ENCODE assay signal across 12 cellular contexts in genomic region chr12:128266559-128267245, GRCh38. TPM values are rescaled to one million over a fixed set of nuclear protein-coding genes. Genes with fewer than 3 reads are reported as not detected.
DNase-seq lines count a peak whose midpoint lies in the region; TF ChIP-seq lines count a peak whose summit lies in the region.
"Had no signal": no experiment of that assay in that cellular context is flagged by ENCODE, and none has a peak within 500 bp of the region (broad histone marks: within the 10 kb centered on the region; RNA-seq: fewer than 3 reads in every experiment).

Gene TMEM132C (plus strand): TSS chr12:128267170. CDS start chr12:128267403, 233 bp downstream.

- 17% methylated on average over 37 of the region's 73 CpGs; no CpG with 5 or more reads in 1 of the 2 donors for WGBS in transverse colon (ENCODE audit: low coverage in 1 of 2), 2 donors

- peaks cover 7% of the 10 kb centered on the region for H3K27me3 Mint-ChIP-seq in glutamatergic neuron (ENCODE audit: unreplicated experiment)
- H3K27me3 Mint-ChIP-seq in neural progenitor cell (ENCODE audit: insufficient read depth, low read depth): peaks cover 28% of the 10 kb centered on the region

- H3K27me3 ChIP-seq in WERI-Rb-1 (ENCODE audit: insufficient read depth, low read depth, severe bottlenecking): peaks cover 15% of the 10 kb centered on the region
- H3K27me3 ChIP-seq in neural progenitor cell: peaks cover 96% of the 10 kb centered on the region
- H3K27me3 ChIP-seq in transverse colon: peaks cover 52% of the 10 kb centered on the region

- no peaks in the 10 kb centered on the region for H3K79me2 ChIP-seq in neural progenitor cell (ENCODE audit: low read depth)

- H3K4me1 Mint-ChIP-seq in glutamatergic neuron (ENCODE audit: low read depth, unreplicated experiment): peaks cover 3% of the 10 kb centered on the region
- peaks cover 44% of the 10 kb centered on the region for H3K4me1 Mint-ChIP-seq in neural progenitor cell
- H3K4me1 Mint-ChIP-seq: activated T-helper 17 cell treated with anti-CD3 and anti-CD28 coated beads, Interleukin-2, amount 50 U/mL, for 72 hours had no signal

- H3K4me2 ChIP-seq in neural progenitor cell: peak within 1 kb of the TSS; percentile 89

- no peaks in the 10 kb centered on the region for H3K36me3 ChIP-seq in WERI-Rb-1
- no peaks in the 10 kb centered on the region for H3K36me3 ChIP-seq in neural progenitor cell
- no peaks in the 10 kb centered on the region for H3K36me3 ChIP-seq in transverse colon

- peaks cover 12% of the 10 kb centered on the region for H3F3A ChIP-seq in neural progenitor cell (ENCODE audit: low read depth)

- no peak for TF ChIP-seq EP300 in transverse colon (IDR thresholded peaks at IDR 0.05; ENCODE audit: low read depth)

- H2AFZ ChIP-seq in neural progenitor cell (replicated peaks): peak within 1 kb of the TSS; percentile 63

- no peak for TF ChIP-seq POLR2A in transverse colon (IDR thresholded peaks at IDR 0.05)

- no peak within 1 kb of the TSS for H3K27ac ChIP-seq in WERI-Rb-1
- no peak within 1 kb of the TSS for H3K27ac ChIP-seq in neural progenitor cell
- H3K27ac ChIP-seq in transverse colon: no peak within 1 kb of the TSS

- peaks cover 16% of the 10 kb centered on the region for H3K9me3 Mint-ChIP-seq in glutamatergic neuron (ENCODE audit: unreplicated experiment)
- H3K9me3 Mint-ChIP-seq in neural progenitor cell: peaks cover 20% of the 10 kb centered on the region
- H3K9me3 Mint-ChIP-seq: activated T-helper 17 cell treated with anti-CD3 and anti-CD28 coated beads, Interleukin-2, amount 50 U/mL, for 72 hours had no signal

- H3K4me3 ChIP-seq in WERI-Rb-1 (ENCODE audit: low read depth, low read length): peak within 1 kb of the TSS; percentile 45
- H3K4me3 ChIP-seq in neural progenitor cell: peak within 1 kb of the TSS; percentile 49
- H3K4me3 ChIP-seq in transverse colon: peak within 1 kb of the TSS in 3 of 4 donors; percentile 17 to 47 (median 21)

- peak within 1 kb of the TSS; percentile 83 for H3K4me3 Mint-ChIP-seq in glutamatergic neuron (ENCODE audit: unreplicated experiment)
- H3K4me3 Mint-ChIP-seq in neural progenitor cell: peak within 1 kb of the TSS; percentile 96
- H3K4me3 Mint-ChIP-seq: activated T-helper 17 cell treated with anti-CD3 and anti-CD28 coated beads, Interleukin-2, amount 50 U/mL, for 72 hours had no signal

- H3K4me1 ChIP-seq in neural progenitor cell (peaks cover 24% of the 10 kb centered on the region), transverse colon (peaks cover 0 to 4% (median 2%) of the 10 kb centered on the region in 4 donors)
- H3K4me1 ChIP-seq: Caco-2 had no signal

- DNase-seq in WERI-Rb-1 (no peak), glutamatergic neuron (peak; percentile 44), neural progenitor cell (ENCODE audit: low spot score) (peak; percentile 79), transverse colon (no peak), NCI-H2196 treated with DMSO at 0.1 percent for 48 hours (lab: John Stamatoyannopoulos, UW; ENCODE audit: unreplicated experiment) (no peak), DMS53 treated with DMSO at 0.1 percent for 48 hours (lab: John Stamatoyannopoulos, UW; ENCODE audit: unreplicated experiment) (no peak), NCI-H446 (lab: John Stamatoyannopoulos, UW) (no peak)
- DNase-seq in activated CD4-positive, alpha-beta T cell treated with anti-CD3 and anti-CD28 coated beads for 4 hours: no peak
- DNase-seq: Caco-2 had no signal

- intact Hi-C loops in transverse colon (cut with DNase I; ENCODE audit: low total_unique reads): no loop called here

- H3K9me3 ChIP-seq in WERI-Rb-1 (ENCODE audit: severe bottlenecking) (peaks cover 3% of the 10 kb centered on the region), neural progenitor cell (ENCODE audit: low read depth) (peaks cover 9% of the 10 kb centered on the region), transverse colon (no peaks in the 10 kb centered on the region)
- H3K9me3 ChIP-seq: Caco-2 had no signal

- H3K36me3 Mint-ChIP-seq in glutamatergic neuron (ENCODE audit: unreplicated experiment) (peaks cover 18% of the 10 kb centered on the region), neural progenitor cell (peaks cover 11% of the 10 kb centered on the region)

- in situ Hi-C loops in transverse colon (cut with MboI; ENCODE audit: low pct_ligation_motif_present in 1 of 4, low pct_unique_long_range_greater_than_20kb in 1 of 4, low sequenced_read_pairs in 3 of 4): no loop called here

- H3K9ac ChIP-seq in neural progenitor cell: no peak within 1 kb of the TSS

- H3K27ac Mint-ChIP-seq in glutamatergic neuron (ENCODE audit: unreplicated experiment) (no peak within 1 kb of the TSS), neural progenitor cell (peak within 1 kb of the TSS; percentile 81)
- H3K27ac Mint-ChIP-seq: activated T-helper 17 cell treated with anti-CD3 and anti-CD28 coated beads, Interleukin-2, amount 50 U/mL, for 72 hours had no signal

- TF ChIP-seq CTCF in WERI-Rb-1 (IDR thresholded peaks at IDR 0.05; ENCODE audit: low read depth, low read length) (no peak), glutamatergic neuron (IDR thresholded peaks at IDR 0.05; ENCODE audit: partially characterized antibody, unreplicated experiment) (no peak), neural progenitor cell (IDR thresholded peaks at IDR 0.05) (no peak), transverse colon (IDR thresholded peaks at IDR 0.05) (no peak)

- H4K20me1 ChIP-seq in neural progenitor cell (ENCODE audit: low read depth): peaks cover 18% of the 10 kb centered on the region

RNA-seq across cellular contexts. Expression of gene TMEM132C, which starts in this region (rescaled TPM):
- 8.0 TPM for total RNA-seq in glutamatergic neuron (ENCODE audit: unreplicated experiment)
- total RNA-seq in neural progenitor cell (ENCODE audit: low replicate concordance): 3.9 and 5.1 TPM in 2 replicates
- total RNA-seq in transverse colon: 1 to 10 TPM in 1 of 4 donors, under 1 TPM in 3; 0.20 to 1.6 (median 0.58) TPM
- total RNA-seq: activated T-helper 17 cell treated with anti-CD3 and anti-CD28 coated beads, Interleukin-2, amount 50 U/mL, for 72 hours; Caco-2; lung microvascular endothelial cell; SK-MEL-5 had no signal

Comparison
In these comparisons a context has a peak if more than half of its experiments do, and no peak if none do; other contexts are left out.
1. DNase-seq: peak in glutamatergic neuron (single experiment) and neural progenitor cell (single experiment); none in WERI-Rb-1 (single experiment), transverse colon (single experiment), NCI-H2196 treated with DMSO at 0.1 percent for 48 hours (single experiment), activated CD4-positive, alpha-beta T cell treated with anti-CD3 and anti-CD28 coated beads for 4 hours (0 of 2), DMS53 treated with DMSO at 0.1 percent for 48 hours (single experiment) and NCI-H446 (0 of 2).
2. Peak in every context shown above with its lines, with median percentiles within 50 percentile points of each other: H3K4me3 ChIP-seq.